Comparison of ENCODE assay signal across 8 cellular contexts in the genomic region with DNA sequence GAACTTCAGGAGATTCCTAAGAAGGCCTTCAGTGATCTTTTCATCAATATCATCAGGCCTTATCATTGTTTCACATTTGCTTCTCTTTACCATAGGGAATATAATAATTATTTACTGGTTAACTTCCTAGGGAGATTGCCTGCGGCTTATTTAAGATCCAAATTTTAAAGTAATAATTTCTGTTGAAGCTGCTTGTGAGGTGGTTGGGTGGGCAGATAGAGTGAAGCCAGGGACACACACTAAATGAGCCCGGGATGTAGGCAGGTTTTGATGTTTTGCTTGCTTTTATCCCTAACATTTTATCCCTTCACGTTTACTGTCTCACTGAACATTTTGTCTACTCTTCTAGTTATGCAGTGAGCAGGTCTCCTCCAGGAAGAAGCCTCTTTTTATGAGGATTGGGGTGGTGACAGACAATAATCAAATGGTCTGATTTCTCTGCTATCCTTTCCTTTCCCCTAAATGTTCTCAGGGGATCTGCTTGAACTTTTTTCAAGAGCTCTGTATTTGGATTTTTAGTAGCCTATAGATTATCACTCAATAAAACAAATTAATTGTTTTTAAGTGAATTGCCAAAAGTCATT.
A peak's percentile ranks its signal among the peaks of the same experiment; 100 is the strongest.
DNase-seq lines count a peak whose midpoint lies in the region; ATAC-seq and TF ChIP-seq lines count a peak whose summit lies in the region.

No MANE protein-coding gene starts in this region.

- H4K20me1 ChIP-seq in OCI-LY1 (ENCODE audit: insufficient read depth, low read length) = no peaks in the 10 kb centered on the region

- 0 out of 2 replicates have a peak, but pooled peaks cover 6% of the 10 kb centered on the region for H3F3A ChIP-seq in OCI-LY1 (ENCODE audit: insufficient read depth, low read length)

- H3K9ac ChIP-seq in OCI-LY1 (ENCODE audit: low read length) = peak overlapping the region; percentile 32

- no peak for TF ChIP-seq CTCF in OCI-LY1 (IDR thresholded peaks at IDR 0.05; ENCODE audit: low read length)

- no peak for ATAC-seq in HG02588 (IDR thresholded peaks at IDR 0.05; ENCODE audit: unreplicated experiment)

- no peaks in the 10 kb centered on the region for H3K9me3 ChIP-seq in OCI-LY1 (ENCODE audit: low read length)

- H3K4me1 ChIP-seq in OCI-LY1 (ENCODE audit: insufficient read depth, low read length, severe bottlenecking) = peaks cover 69% of the 10 kb centered on the region

- H3K27ac ChIP-seq in OCI-LY1 (ENCODE audit: low read depth, low read length, poor library complexity, severe bottlenecking) = peak overlapping the region; percentile 68

- no peak overlapping the region for H2AFZ ChIP-seq in OCI-LY1 (ENCODE audit: low read length)

- H3K79me2 ChIP-seq in OCI-LY1 (ENCODE audit: insufficient read depth, low read length) = peaks cover 25% of the 10 kb centered on the region

- peak; percentile 43 for DNase-seq in EH (ENCODE audit: low read depth)
- peak; percentile 33 for DNase-seq in dermis blood vessel endothelial cell
- peak; percentile 9 for DNase-seq in pons (ENCODE audit: low spot score)
- DNase-seq in NCI-H128 (lab: John Stamatoyannopoulos, UW; ENCODE audit: unreplicated experiment) = no peak
- DNase-seq in NAMALWA (ENCODE audit: low spot score) = no peak
- no peak for DNase-seq in COLO668 (lab: John Stamatoyannopoulos, UW; ENCODE audit: unreplicated experiment)

- peak overlapping the region; percentile 82 for H3K4me3 ChIP-seq in OCI-LY1 (ENCODE audit: low read depth, low read length, poor library complexity, severe bottlenecking)

- H3K36me3 ChIP-seq in OCI-LY1 (ENCODE audit: insufficient read depth, low read length) = peaks cover 24% of the 10 kb centered on the region

- H3K27me3 ChIP-seq in OCI-LY1 (ENCODE audit: insufficient read depth, low read length) = no peaks in the 10 kb centered on the region

- peak overlapping the region; percentile 95 for H3K4me2 ChIP-seq in OCI-LY1 (ENCODE audit: low read length)

- H3K9me2 ChIP-seq in OCI-LY1 (ENCODE audit: low read depth, low read length) = no peaks in the 10 kb centered on the region

Comparison
In these comparisons a context has a peak if more than half of its experiments do, and no peak if none do; other contexts are left out.
1. DNase-seq: peak in EH (single experiment), dermis blood vessel endothelial cell (single experiment) and pons (single experiment); none in NCI-H128 (single experiment), NAMALWA (single experiment) and COLO668 (single experiment).